1 cellular context compared by ENCODE assay signal in the genomic region with DNA sequence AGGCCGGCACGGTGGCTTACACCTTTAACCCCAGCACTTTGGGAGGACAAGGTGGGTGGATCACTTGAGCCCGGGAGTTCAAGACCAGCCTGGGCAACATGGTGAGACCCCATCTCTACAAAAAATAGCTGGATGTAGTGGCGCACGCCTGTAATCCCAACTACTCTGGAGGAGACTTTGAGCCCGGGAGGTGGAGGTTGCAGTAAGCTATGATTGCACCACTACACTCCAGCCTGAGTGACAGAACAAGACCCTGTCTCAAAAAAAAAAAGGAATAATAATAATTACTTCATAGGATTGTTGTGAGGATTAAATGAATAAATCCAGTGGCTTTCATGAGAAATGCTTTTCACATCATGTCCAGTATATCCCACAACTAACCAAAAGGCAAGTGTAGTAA.
TF ChIP-seq lines count a peak whose summit lies in the region.

No MANE protein-coding gene starts in this region.

TF ChIP-seq in HepG2, 621 proteins besides CTCF, POLR2A, EP300 and RAD21:
- TF ChIP-seq CHD4 (IDR thresholded peaks at IDR 0.05; ENCODE audit: borderline replicate concordance, low read length) (no peak), HNF4A (CRISPR knock-in tag; IDR thresholded peaks at IDR 0.05) (peak; percentile 36), ZNF121 (CRISPR knock-in tag; IDR thresholded peaks at IDR 0.05) (peak; percentile 48; the same call in 1 of the 2 replicates), TP53 (CRISPR knock-in tag; conservative IDR thresholded peaks at IDR 0.05) (no peak), CEBPB (IDR thresholded peaks at IDR 0.05; ENCODE audit: borderline replicate concordance, low read depth, low read length) (peak; percentile 73; the same call in 1 of the 2 replicates), PHF21A (CRISPR knock-in tag; IDR thresholded peaks at IDR 0.05) (no peak)
